19 cellular contexts compared by ENCODE assay signal in genomic region chrX:150779367-150779766, GRCh38.
"Had no signal": no experiment of that assay in that cellular context is flagged by ENCODE, and none has a peak within 500 bp of the region (broad histone marks: within the 10 kb centered on the region; RNA-seq: fewer than 3 reads in every experiment).

No MANE protein-coding gene starts in this region.

- H3K4me1 ChIP-seq: colonic mucosa, heart left ventricle, suprapubic skin, thyroid gland, upper lobe of left lung, vagina had no signal

- H3K9me3 ChIP-seq: colonic mucosa, heart left ventricle, mucosa of descending colon, suprapubic skin, thyroid gland, upper lobe of left lung, vagina had no signal

- H3K4me3 ChIP-seq: colonic mucosa, heart left ventricle, mucosa of descending colon, smooth muscle cell, suprapubic skin, thyroid gland, upper lobe of left lung, vagina had no signal

- FAIRE-seq: endothelial cell of umbilical vein had no signal

- H3K4me2 ChIP-seq: smooth muscle cell had no signal

- H3K27ac ChIP-seq: colonic mucosa, heart left ventricle, suprapubic skin, thyroid gland, upper lobe of left lung, vagina had no signal

- H3K4me3 Mint-ChIP-seq: endodermal cell; naive thymus-derived CD8-positive, alpha-beta T cell; neural crest cell had no signal

- ATAC-seq: mucosa of descending colon; naive thymus-derived CD8-positive, alpha-beta T cell; right cardiac atrium had no signal

- H3K27ac Mint-ChIP-seq: endodermal cell had no signal

- H3K9me3 Mint-ChIP-seq: endodermal cell; naive thymus-derived CD8-positive, alpha-beta T cell had no signal

- H3K27me3 Mint-ChIP-seq: naive thymus-derived CD8-positive, alpha-beta T cell had no signal

- H3K27me3 ChIP-seq: colonic mucosa, heart left ventricle, suprapubic skin, thyroid gland, upper lobe of left lung, vagina had no signal

- H3K36me3 ChIP-seq: colonic mucosa, thyroid gland, vagina had no signal

- DNase-seq: colonic mucosa; dermis blood vessel endothelial cell; endodermal cell; erythroblast; foreskin melanocyte; heart left ventricle; hippocampal formation; mucosa of descending colon; naive thymus-derived CD8-positive, alpha-beta T cell; right cardiac atrium; stimulated activated CD4-positive, alpha-beta T cell treated with anti-CD3 and anti-CD28 coated beads, Interleukin-2, amount 100 ng/mL, for 48 hours; stimulated activated naive CD4-positive, alpha-beta T cell treated with Interleukin-2 at 50 U/mL for 16 hours; thyroid gland; upper lobe of left lung had no signal
